Comparison of ENCODE assay signal across 23 cellular contexts in genomic region chr4:4851081-4851480, GRCh38. TPM values are rescaled to one million over a fixed set of nuclear protein-coding genes. Genes with fewer than 3 reads are reported as not detected.
"Had no signal": no experiment of that assay in that cellular context is flagged by ENCODE, and none has a peak within 500 bp of the region (broad histone marks: within the 10 kb centered on the region; RNA-seq: fewer than 3 reads in every experiment).

No MANE protein-coding gene starts in this region.

- H3K27ac ChIP-seq: brain microvascular endothelial cell, esophagus muscularis mucosa, foreskin keratinocyte, gastrocnemius medialis, heart right ventricle had no signal

- H3K27ac Mint-ChIP-seq: activated CD4-positive, alpha-beta memory T cell treated with anti-CD3 and anti-CD28 coated beads, Interleukin-2, amount 10 ng/mL, durations not matched to agents 7 days and 5 days; activated CD4-positive, alpha-beta T cell treated with anti-CD3 and anti-CD28 coated beads for 36 hours; activated CD4-positive, alpha-beta T cell treated with anti-CD3 and anti-CD28 coated beads, Interleukin-2, amount 10 ng/mL, durations not matched to agents 24 days and 14 days; activated naive CD4-positive, alpha-beta T cell treated with anti-CD3 and anti-CD28 coated beads for 36 hours; activated naive CD4-positive, alpha-beta T cell treated with anti-CD3 and anti-CD28 coated beads, Interleukin-2, amount 50 U/mL, for 72 hours; activated naive CD8-positive, alpha-beta T cell treated with anti-CD3 and anti-CD28 coated beads, Interleukin-2, amount 10 ng/mL, durations not matched to agents 7 days and 5 days; activated T-cell treated with anti-CD3 and anti-CD28 coated beads, Interleukin-2, amount 50 U/mL, for 24 hours; activated T-cell treated with anti-CD3 and anti-CD28 coated beads, Interleukin-2, amount 50 U/mL, for 72 hours; effector memory CD8-positive, alpha-beta T cell; T-helper 17 cell had no signal

- ATAC-seq: activated CD4-positive, alpha-beta T cell treated with anti-CD3 and anti-CD28 coated beads for 36 hours; activated naive CD4-positive, alpha-beta T cell treated with anti-CD3 and anti-CD28 coated beads, Interleukin-2, amount 50 U/mL, for 72 hours; activated T-cell treated with anti-CD3 and anti-CD28 coated beads, Interleukin-2, amount 50 U/mL, for 72 hours; effector memory CD8-positive, alpha-beta T cell; foreskin keratinocyte; gastrocnemius medialis; heart right ventricle; T-helper 17 cell had no signal

- H3K9me3 ChIP-seq: esophagus muscularis mucosa, gastrocnemius medialis, heart right ventricle had no signal

- H3K4me3 Mint-ChIP-seq: activated CD4-positive, alpha-beta memory T cell treated with anti-CD3 and anti-CD28 coated beads, Interleukin-2, amount 10 ng/mL, durations not matched to agents 7 days and 5 days; activated CD4-positive, alpha-beta T cell treated with anti-CD3 and anti-CD28 coated beads for 36 hours; activated CD4-positive, alpha-beta T cell treated with anti-CD3 and anti-CD28 coated beads, Interleukin-2, amount 10 ng/mL, durations not matched to agents 24 days and 14 days; activated naive CD4-positive, alpha-beta T cell treated with anti-CD3 and anti-CD28 coated beads for 36 hours; activated naive CD8-positive, alpha-beta T cell treated with anti-CD3 and anti-CD28 coated beads, Interleukin-2, amount 10 ng/mL, durations not matched to agents 7 days and 5 days; activated T-cell treated with anti-CD3 and anti-CD28 coated beads, Interleukin-2, amount 50 U/mL, for 24 hours; activated T-cell treated with anti-CD3 and anti-CD28 coated beads, Interleukin-2, amount 50 U/mL, for 72 hours; central memory CD8-positive, alpha-beta T cell; effector memory CD8-positive, alpha-beta T cell; T-helper 17 cell had no signal

- DNase-seq: activated CD4-positive, alpha-beta memory T cell treated with anti-CD3 and anti-CD28 coated beads, Interleukin-2, amount 10 ng/mL, durations not matched to agents 7 days and 5 days; activated CD4-positive, alpha-beta T cell treated with anti-CD3 and anti-CD28 coated beads for 36 hours; activated CD4-positive, alpha-beta T cell treated with anti-CD3 and anti-CD28 coated beads, Interleukin-2, amount 10 ng/mL, durations not matched to agents 24 days and 14 days; activated CD8-positive, alpha-beta memory T cell treated with anti-CD3 and anti-CD28 coated beads, Interleukin-2, amount 50 U/mL, for 48 hours; activated naive CD4-positive, alpha-beta T cell treated with anti-CD3 and anti-CD28 coated beads for 36 hours; activated naive CD8-positive, alpha-beta T cell treated with anti-CD3 and anti-CD28 coated beads, Interleukin-2, amount 10 ng/mL, durations not matched to agents 7 days and 5 days; activated T-cell treated with anti-CD3 and anti-CD28 coated beads for 4 hours; activated T-cell treated with anti-CD3 and anti-CD28 coated beads, Interleukin-2, amount 50 U/mL, for 24 hours; activated T-cell treated with anti-CD3 and anti-CD28 coated beads, Interleukin-2, amount 50 U/mL, for 72 hours; brain microvascular endothelial cell; cortex of kidney; dermis blood vessel endothelial cell; effector CD4-positive, alpha-beta T cell; effector memory CD8-positive, alpha-beta T cell; erythroblast; foreskin keratinocyte; gastrocnemius medialis; heart right ventricle; T-helper 1 cell; T-helper 17 cell had no signal

- H3K4me1 ChIP-seq: foreskin keratinocyte had no signal

- H3K36me3 Mint-ChIP-seq: activated naive CD8-positive, alpha-beta T cell treated with anti-CD3 and anti-CD28 coated beads, Interleukin-2, amount 10 ng/mL, durations not matched to agents 7 days and 5 days had no signal

- H3K9me3 Mint-ChIP-seq: activated CD4-positive, alpha-beta memory T cell treated with anti-CD3 and anti-CD28 coated beads, Interleukin-2, amount 10 ng/mL, durations not matched to agents 7 days and 5 days; activated CD4-positive, alpha-beta T cell treated with anti-CD3 and anti-CD28 coated beads, Interleukin-2, amount 10 ng/mL, durations not matched to agents 24 days and 14 days; activated naive CD4-positive, alpha-beta T cell treated with anti-CD3 and anti-CD28 coated beads, Interleukin-2, amount 50 U/mL, for 72 hours; activated naive CD8-positive, alpha-beta T cell treated with anti-CD3 and anti-CD28 coated beads, Interleukin-2, amount 10 ng/mL, durations not matched to agents 7 days and 5 days; activated T-cell treated with anti-CD3 and anti-CD28 coated beads, Interleukin-2, amount 50 U/mL, for 24 hours; activated T-cell treated with anti-CD3 and anti-CD28 coated beads, Interleukin-2, amount 50 U/mL, for 72 hours; central memory CD8-positive, alpha-beta T cell; effector memory CD8-positive, alpha-beta T cell had no signal

- H3K4me3 ChIP-seq: esophagus muscularis mucosa, gastrocnemius medialis, heart right ventricle had no signal

- H3K36me3 ChIP-seq: brain microvascular endothelial cell, esophagus muscularis mucosa, gastrocnemius medialis, heart right ventricle had no signal

RNA-seq across cellular contexts. Expression of gene MSX1, which starts 8.4 kb away (rescaled TPM):
- total RNA-seq: activated CD4-positive, alpha-beta memory T cell treated with anti-CD3 and anti-CD28 coated beads, Interleukin-2, amount 10 ng/mL, durations not matched to agents 7 days and 5 days; activated CD4-positive, alpha-beta T cell treated with anti-CD3 and anti-CD28 coated beads, Interleukin-2, amount 10 ng/mL, durations not matched to agents 24 days and 14 days; activated naive CD4-positive, alpha-beta T cell treated with anti-CD3 and anti-CD28 coated beads for 36 hours; activated naive CD4-positive, alpha-beta T cell treated with anti-CD3 and anti-CD28 coated beads, Interleukin-2, amount 50 U/mL, for 72 hours; activated naive CD8-positive, alpha-beta T cell treated with anti-CD3 and anti-CD28 coated beads, Interleukin-2, amount 10 ng/mL, durations not matched to agents 7 days and 5 days; activated T-cell treated with anti-CD3 and anti-CD28 coated beads, Interleukin-2, amount 50 U/mL, for 72 hours; T-helper 17 cell had no signal
